ENCODE assay signal across 18 cellular contexts in the genomic region with DNA sequence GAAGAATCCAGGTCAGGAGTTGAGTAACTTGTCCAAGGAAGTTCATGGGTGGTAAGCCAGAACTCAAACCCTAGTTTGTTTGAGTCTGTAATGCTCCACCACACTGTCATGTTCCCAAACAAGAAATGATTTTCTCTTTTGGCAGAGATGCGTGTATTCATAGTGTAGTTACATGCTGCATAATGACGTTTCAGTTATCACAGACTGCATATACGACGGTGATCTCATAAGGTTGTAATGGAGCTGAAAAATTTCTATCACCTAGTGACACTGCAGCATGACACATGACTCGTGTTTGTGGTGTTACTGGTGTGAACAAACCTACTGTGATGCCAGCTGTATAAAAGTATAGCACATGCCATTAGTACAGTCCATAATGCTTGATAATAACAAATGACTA.
DNase-seq lines count a peak whose midpoint lies in the region; ATAC-seq, FAIRE-seq and TF ChIP-seq lines count a peak whose summit lies in the region.
"Had no signal": no experiment of that assay in that cellular context is flagged by ENCODE, and none has a peak within 500 bp of the region (broad histone marks: within the 10 kb centered on the region; RNA-seq: fewer than 3 reads in every experiment).

No MANE protein-coding gene starts in this region.

- no peak overlapping the region for H3K4me3 ChIP-seq in astrocyte (ENCODE audit: insufficient read depth, low read depth, low read length)
- H3K4me3 ChIP-seq in coronary artery: no peak overlapping the region
- H3K4me3 ChIP-seq: transverse colon had no signal

- DNase-seq in natural killer cell (no peak), astrocyte (ENCODE audit: low read depth) (peak; percentile 93), foreskin keratinocyte (peak; percentile 10 to 61), anterior cingulate cortex (lab: John Stamatoyannopoulos, UW) (no peak), coronary artery (ENCODE audit: low spot score) (no peak)
- DNase-seq in natural killer cell treated with Interleukin-12 subunit alpha and Interleukin-12 subunit beta and Interleukin-15 and Interleukin-18, amount 100 ng/mL, for 72 hours (ENCODE audit: low spot score): no peak
- no peak for DNase-seq in activated CD4-positive, alpha-beta T cell treated with anti-CD3 and anti-CD28 coated beads, Interleukin-2, amount 50 U/mL, for 1 hour
- DNase-seq: activated CD4-positive, alpha-beta memory T cell treated with anti-CD3 and anti-CD28 coated beads for 36 hours; activated T-cell treated with anti-CD3 and anti-CD28 coated beads, Interleukin-2, amount 50 U/mL, for 48 hours; COR-L47; MV-4-11; NCI-H2107; SHP77; stimulated activated CD4-positive, alpha-beta T cell treated with anti-CD3 and anti-CD28 coated beads, Interleukin-4, amount 100 ng/mL, for 4 hours; transverse colon had no signal

- H3K9me3 Mint-ChIP-seq in natural killer cell (no peaks in the 10 kb centered on the region), astrocyte (ENCODE audit: unreplicated experiment) (peaks cover 2% of the 10 kb centered on the region)
- H3K9me3 Mint-ChIP-seq in natural killer cell treated with Interleukin-12 subunit alpha and Interleukin-12 subunit beta and Interleukin-15 and Interleukin-18, amount 100 ng/mL, for 72 hours: no peaks in the 10 kb centered on the region

- no peaks in the 10 kb centered on the region for H3K9me3 ChIP-seq in astrocyte (ENCODE audit: insufficient read depth, low read depth, low read length)

- H3K27me3 Mint-ChIP-seq in natural killer cell (ENCODE audit: low read depth in 2 of 2) (no peaks in the 10 kb centered on the region), astrocyte (ENCODE audit: low read depth, unreplicated experiment) (no peaks in the 10 kb centered on the region)
- H3K27me3 Mint-ChIP-seq in natural killer cell treated with Interleukin-12 subunit alpha and Interleukin-12 subunit beta and Interleukin-15 and Interleukin-18, amount 100 ng/mL, for 72 hours: no peaks in the 10 kb centered on the region
- H3K27me3 Mint-ChIP-seq: activated CD4-positive, alpha-beta memory T cell treated with anti-CD3 and anti-CD28 coated beads for 36 hours; memory B cell had no signal

- peaks cover 8% of the 10 kb centered on the region for H3K79me2 ChIP-seq in astrocyte (ENCODE audit: insufficient read depth, low read length)

- peaks cover 3% of the 10 kb centered on the region for H3K36me3 ChIP-seq in astrocyte (ENCODE audit: insufficient read depth, low read length)
- H3K36me3 ChIP-seq: transverse colon had no signal

- H3K27ac Mint-ChIP-seq in natural killer cell: no peak overlapping the region
- no peak overlapping the region for H3K27ac Mint-ChIP-seq in natural killer cell treated with Interleukin-12 subunit alpha and Interleukin-12 subunit beta and Interleukin-15 and Interleukin-18, amount 100 ng/mL, for 72 hours
- peak overlapping the region; percentile 58 for H3K27ac Mint-ChIP-seq in astrocyte (ENCODE audit: unreplicated experiment)
- H3K27ac Mint-ChIP-seq: activated CD4-positive, alpha-beta memory T cell treated with anti-CD3 and anti-CD28 coated beads for 36 hours; memory B cell had no signal

- H4K20me1 ChIP-seq in astrocyte (ENCODE audit: insufficient read depth, low read length): no peaks in the 10 kb centered on the region

- H3K27me3 ChIP-seq in astrocyte (ENCODE audit: insufficient read depth, low read length) (no peaks in the 10 kb centered on the region), foreskin keratinocyte (no peaks in the 10 kb centered on the region)
- H3K27me3 ChIP-seq: transverse colon had no signal

- intact Hi-C loops in natural killer cell (cut with micrococcal nuclease): no loop called here

- H3K9ac ChIP-seq in astrocyte (ENCODE audit: low read length): no peak overlapping the region

- no peak overlapping the region for H3K4me3 Mint-ChIP-seq in natural killer cell
- H3K4me3 Mint-ChIP-seq in natural killer cell treated with Interleukin-12 subunit alpha and Interleukin-12 subunit beta and Interleukin-15 and Interleukin-18, amount 100 ng/mL, for 72 hours: no peak overlapping the region
- H3K4me3 Mint-ChIP-seq in astrocyte (ENCODE audit: unreplicated experiment): no peak overlapping the region
- H3K4me3 Mint-ChIP-seq: activated CD4-positive, alpha-beta memory T cell treated with anti-CD3 and anti-CD28 coated beads for 36 hours; memory B cell had no signal

- H3K4me2 ChIP-seq in astrocyte (ENCODE audit: low read length): no peak overlapping the region

- H3K27ac ChIP-seq in astrocyte (ENCODE audit: low read depth, low read length) (peak overlapping the region; percentile 27), foreskin keratinocyte (no peak overlapping the region), coronary artery (no peak overlapping the region)
- H3K27ac ChIP-seq: transverse colon had no signal

- H2AFZ ChIP-seq in astrocyte (ENCODE audit: low read depth, low read length): no peak overlapping the region

- H3K4me1 Mint-ChIP-seq in natural killer cell: peaks cover 0 to 8% of the 10 kb centered on the region in 2 donors
- H3K4me1 Mint-ChIP-seq in natural killer cell treated with Interleukin-12 subunit alpha and Interleukin-12 subunit beta and Interleukin-15 and Interleukin-18, amount 100 ng/mL, for 72 hours (ENCODE audit: low read depth in 2 of 2): no peaks in the 10 kb centered on the region
- H3K4me1 Mint-ChIP-seq in astrocyte (ENCODE audit: low read depth, unreplicated experiment): peaks cover 35% of the 10 kb centered on the region
- H3K4me1 Mint-ChIP-seq: memory B cell had no signal

- FAIRE-seq in astrocyte (lab: Jason Lieb, UNC): no peak
- FAIRE-seq: HTR-8/SVneo had no signal

- ATAC-seq in natural killer cell (peak; percentile 45 to 72 (median 51)), foreskin keratinocyte (no peak), HG03565 (IDR thresholded peaks at IDR 0.05; ENCODE audit: unreplicated experiment) (no peak)
- no peak for ATAC-seq in natural killer cell treated with Interleukin-12 subunit alpha and Interleukin-12 subunit beta and Interleukin-15 and Interleukin-18, amount 100 ng/mL, for 72 hours

- H3K36me3 Mint-ChIP-seq in natural killer cell: no peaks in the 10 kb centered on the region
- peaks cover 7% of the 10 kb centered on the region for H3K36me3 Mint-ChIP-seq in natural killer cell treated with Interleukin-12 subunit alpha and Interleukin-12 subunit beta and Interleukin-15 and Interleukin-18, amount 100 ng/mL, for 72 hours
- peaks cover 24% of the 10 kb centered on the region for H3K36me3 Mint-ChIP-seq in astrocyte (ENCODE audit: low read depth, unreplicated experiment)

- TF ChIP-seq CTCF in natural killer cell (IDR thresholded peaks at IDR 0.05) (no peak), astrocyte (IDR thresholded peaks at IDR 0.05; ENCODE audit: insufficient read depth, low read depth, low read length) (no peak), foreskin keratinocyte (conservative IDR thresholded peaks at IDR 0.05) (no peak), coronary artery (IDR thresholded peaks at IDR 0.05) (no peak)

- peaks cover 13% of the 10 kb centered on the region for H3K4me1 ChIP-seq in astrocyte (ENCODE audit: insufficient read depth, low read length)
- H3K4me1 ChIP-seq in foreskin keratinocyte: peaks cover 32% of the 10 kb centered on the region
- H3K4me1 ChIP-seq: transverse colon had no signal

Comparison
In these comparisons a context has a peak if more than half of its experiments do, and no peak if none do; other contexts are left out.
1. ATAC-seq: peak in natural killer cell (3 of 3); none in natural killer cell treated with Interleukin-12 subunit alpha and Interleukin-12 subunit beta and Interleukin-15 and Interleukin-18, amount 100 ng/mL, for 72 hours (0 of 2), foreskin keratinocyte (single experiment) and HG03565 (single experiment).
2. DNase-seq: peak in astrocyte (single experiment) and foreskin keratinocyte (2 of 2); none in natural killer cell (single experiment), natural killer cell treated with Interleukin-12 subunit alpha and Interleukin-12 subunit beta and Interleukin-15 and Interleukin-18, amount 100 ng/mL, for 72 hours (single experiment), activated CD4-positive, alpha-beta T cell treated with anti-CD3 and anti-CD28 coated beads, Interleukin-2, amount 50 U/mL, for 1 hour (single experiment), anterior cingulate cortex (0 of 58) and coronary artery (single experiment).